7 cellular contexts compared by ENCODE assay signal in genomic region chr14:105747503-105748203, GRCh38.
DNase-seq lines count a peak whose midpoint lies in the region; ATAC-seq and TF ChIP-seq lines count a peak whose summit lies in the region.
"Not testable (repeated sequence)": the region's sequence is repeated elsewhere in the genome, so short reads cannot be mapped to it uniquely, and the experiment has no call there.

No MANE protein-coding gene starts in this region.

- H3K4me3 ChIP-seq in coronary artery, lower lobe of right lung: not testable (repeated sequence)

- CTCF ChIA-PET in activated CD4-positive, alpha-beta T cell treated with anti-CD3 and anti-CD28 coated beads for 36 hours (lab: Charles Lee), result not testable (repeated sequence)

- not testable (repeated sequence) for H3K27ac Mint-ChIP-seq in activated CD4-positive, alpha-beta T cell treated with anti-CD3 and anti-CD28 coated beads for 36 hours
- H3K27ac Mint-ChIP-seq in stimulated activated memory B cell treated with anti-CD40 and anti-IgM and Interleukin-4, amounts not matched to agents 10 μg/mL and 1 μg/mL and 100 μg/mL, for 72 hours, result peak overlapping the region; percentile 99

- not testable (repeated sequence) for DNase-seq in activated CD4-positive, alpha-beta T cell treated with anti-CD3 and anti-CD28 coated beads for 36 hours
- DNase-seq in coronary artery (ENCODE audit: low spot score) (peak; percentile 65), lower lobe of right lung (peak; percentile 35)

- not testable (repeated sequence) for H3K4me1 Mint-ChIP-seq in activated CD4-positive, alpha-beta T cell treated with anti-CD3 and anti-CD28 coated beads for 36 hours
- peaks cover 17% of the 10 kb centered on the region for H3K4me1 Mint-ChIP-seq in stimulated activated memory B cell treated with anti-CD40 and anti-IgM and Interleukin-4, amounts not matched to agents 10 μg/mL and 1 μg/mL and 100 μg/mL, for 72 hours

- intact Hi-C loops in activated CD4-positive, alpha-beta T cell treated with anti-CD3 and anti-CD28 coated beads for 36 hours (cut with DNase I, micrococcal nuclease); lower lobe of right lung (cut with DNase I): not testable (repeated sequence)

- not testable (repeated sequence) for H3K27me3 Mint-ChIP-seq in activated CD4-positive, alpha-beta T cell treated with anti-CD3 and anti-CD28 coated beads for 36 hours; stimulated activated memory B cell treated with anti-CD40 and anti-IgM and Interleukin-4, amounts not matched to agents 10 μg/mL and 1 μg/mL and 100 μg/mL, for 72 hours

- H3K4me3 Mint-ChIP-seq in activated CD4-positive, alpha-beta T cell treated with anti-CD3 and anti-CD28 coated beads for 36 hours, result not testable (repeated sequence)
- H3K4me3 Mint-ChIP-seq in stimulated activated memory B cell treated with anti-CD40 and anti-IgM and Interleukin-4, amounts not matched to agents 10 μg/mL and 1 μg/mL and 100 μg/mL, for 72 hours, result peak overlapping the region; percentile 99

- H3K36me3 ChIP-seq in lower lobe of right lung, result not testable (repeated sequence)

- not testable (repeated sequence) for H3K9me3 Mint-ChIP-seq in activated CD4-positive, alpha-beta T cell treated with anti-CD3 and anti-CD28 coated beads for 36 hours (ENCODE audit: low read depth); stimulated activated memory B cell treated with anti-CD40 and anti-IgM and Interleukin-4, amounts not matched to agents 10 μg/mL and 1 μg/mL and 100 μg/mL, for 72 hours

- POLR2A ChIA-PET in activated CD4-positive, alpha-beta T cell treated with anti-CD3 and anti-CD28 coated beads for 36 hours (lab: Charles Lee), result not testable (repeated sequence)

- H3K27me3 ChIP-seq in lower lobe of right lung (ENCODE audit: low read depth), result not testable (repeated sequence)

- H3K36me3 Mint-ChIP-seq in activated CD4-positive, alpha-beta T cell treated with anti-CD3 and anti-CD28 coated beads for 36 hours (ENCODE audit: low read depth), result not testable (repeated sequence)
- peaks cover 50% of the 10 kb centered on the region for H3K36me3 Mint-ChIP-seq in stimulated activated memory B cell treated with anti-CD40 and anti-IgM and Interleukin-4, amounts not matched to agents 10 μg/mL and 1 μg/mL and 100 μg/mL, for 72 hours

- not testable (repeated sequence) for H3K27ac ChIP-seq in coronary artery, lower lobe of right lung

- H3K9me3 ChIP-seq in lower lobe of right lung, result not testable (repeated sequence)

- H3K4me1 ChIP-seq in lower lobe of right lung, result not testable (repeated sequence)

- TF ChIP-seq CTCF in coronary artery (IDR thresholded peaks at IDR 0.05); lower lobe of right lung (IDR thresholded peaks at IDR 0.05): not testable (repeated sequence)

- peak; percentile 44 for ATAC-seq in GM18909 (IDR thresholded peaks at IDR 0.05; ENCODE audit: poor library complexity, unreplicated experiment)
- ATAC-seq in GM21723 (IDR thresholded peaks at IDR 0.05; ENCODE audit: unreplicated experiment), result peak; percentile 51
- ATAC-seq in HG03460 (IDR thresholded peaks at IDR 0.05; ENCODE audit: unreplicated experiment), result peak; percentile 47
- peak; percentile 30 for ATAC-seq in activated CD4-positive, alpha-beta T cell treated with anti-CD3 and anti-CD28 coated beads for 36 hours
- not testable (repeated sequence) for ATAC-seq in lower lobe of right lung
- ATAC-seq in stimulated activated memory B cell treated with anti-CD40 and anti-IgM and Interleukin-4, amounts not matched to agents 10 μg/mL and 1 μg/mL and 100 μg/mL, for 72 hours, result peak; percentile 90
